In genomic region chr9:115204827-115205506, GRCh38 we compare ENCODE assay signal across 1 cellular context.
TF ChIP-seq lines count a peak whose summit lies in the region.

No MANE protein-coding gene starts in this region.

TF ChIP-seq in HepG2, 621 proteins besides CTCF, POLR2A, EP300 and RAD21 (continued from another document):
- no peak for TF ChIP-seq RERE (CRISPR knock-in tag; IDR thresholded peaks at IDR 0.05; ENCODE audit: low read depth)
